15 cellular contexts compared by ENCODE assay signal in the genomic region with DNA sequence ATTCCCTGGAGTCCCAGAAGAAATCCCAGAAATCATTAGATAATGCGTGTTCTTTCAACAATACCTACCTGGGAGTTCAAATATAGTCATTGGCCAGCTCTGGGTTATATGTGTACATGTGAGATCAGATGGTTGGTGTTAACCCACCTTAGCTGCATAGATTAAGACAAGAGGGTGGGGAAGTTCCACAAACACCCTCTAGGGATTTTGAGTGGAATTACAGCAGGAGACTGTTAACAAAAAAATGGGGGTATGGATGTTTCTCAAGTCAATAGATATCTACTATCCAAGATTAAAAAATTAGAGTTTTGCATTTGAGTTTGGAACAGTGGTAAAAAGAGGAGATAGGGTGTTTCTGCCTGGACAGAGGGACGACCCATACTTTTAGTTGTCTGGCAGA.
DNase-seq lines count a peak whose midpoint lies in the region; ATAC-seq and TF ChIP-seq lines count a peak whose summit lies in the region.
"Had no signal": no experiment of that assay in that cellular context is flagged by ENCODE, and none has a peak within 500 bp of the region (broad histone marks: within the 10 kb centered on the region; RNA-seq: fewer than 3 reads in every experiment).

No MANE protein-coding gene starts in this region.

- H3K4me1 ChIP-seq in spleen (no peaks in the 10 kb centered on the region), uterus (no peaks in the 10 kb centered on the region)

- CTCF ChIA-PET in WTC11 (lab: Charles Lee) = interaction anchor here (0.6 to 1.1 kb wide), 2 partner anchors 13 to 125 kb away, joined by 3 to 8 read pairs; no protein-coding TSS in a partner anchor

- H3K36me3 Mint-ChIP-seq in WTC11 = no peaks in the 10 kb centered on the region

- no peak overlapping the region for H3K4me3 ChIP-seq in Jurkat, Clone E6-1 (ENCODE audit: low read length)
- H3K4me3 ChIP-seq in spleen (no peak overlapping the region), uterus (no peak overlapping the region)

- H3K36me3 ChIP-seq in spleen (no peaks in the 10 kb centered on the region), uterus (no peaks in the 10 kb centered on the region)

- peak; percentile 11 for DNase-seq in Jurkat, Clone E6-1 (ENCODE audit: low read depth, low spot score)
- DNase-seq in WTC11 (ENCODE audit: low spot score) = no peak
- no peak for DNase-seq in left lobe of liver (ENCODE audit: low spot score)
- no peak for DNase-seq in spleen
- DNase-seq in uterus = no peak
- DNase-seq: activated CD8-positive, alpha-beta memory T cell treated with anti-CD3 and anti-CD28 coated beads, Interleukin-2, amount 50 U/mL, for 48 hours; DMS79 treated with DMSO at 0.1 percent for 48 hours; erythroblast; Karpas-422; left colon; NCI-H774; T1000 had no signal

- no peak overlapping the region for H3K27ac ChIP-seq in C4-2B
- no peak overlapping the region for H3K27ac ChIP-seq in spleen
- H3K27ac ChIP-seq in uterus = no peak overlapping the region

- intact Hi-C loops in spleen (cut with DNase I; ENCODE audit: low total_unique reads) (no loop called here), uterus (cut with DNase I; ENCODE audit: low total_unique reads) (no loop called here)

- H3K27me3 ChIP-seq in spleen (replicated peaks in 1 of 7) = no peaks in the 10 kb centered on the region
- no peaks in the 10 kb centered on the region for H3K27me3 ChIP-seq in uterus

- TF ChIP-seq POLR2A in spleen (IDR thresholded peaks at IDR 0.05) (no peak), uterus (IDR thresholded peaks at IDR 0.05) (no peak)

- peak; percentile 78 for ATAC-seq in WTC11
- peak; percentile 50 for ATAC-seq in left lobe of liver
- ATAC-seq in HG02885 (IDR thresholded peaks at IDR 0.05; ENCODE audit: poor library complexity, unreplicated experiment) = no peak
- no peak for ATAC-seq in HG02571 (IDR thresholded peaks at IDR 0.05; ENCODE audit: unreplicated experiment)
- ATAC-seq: left colon had no signal

- H3K4me3 Mint-ChIP-seq in WTC11 = no peak overlapping the region

- POLR2A ChIA-PET in WTC11 (lab: Charles Lee) = no interaction called here

- H3K9me3 Mint-ChIP-seq in WTC11 = no peaks in the 10 kb centered on the region

- 56 to 66% (median 58%) methylated on average over 2 of the region's 2 CpGs for WGBS in spleen, 5 donors

- H3K9me3 ChIP-seq in spleen (peaks cover 0 to 14% (median 0%) of the 10 kb centered on the region in 8 donors), uterus (no peaks in the 10 kb centered on the region)

- H3K4me1 Mint-ChIP-seq in WTC11 = no peaks in the 10 kb centered on the region

- H3K27me3 Mint-ChIP-seq in WTC11 (ENCODE audit: low read depth) = no peaks in the 10 kb centered on the region

- no peak overlapping the region for H3K27ac Mint-ChIP-seq in WTC11

- TF ChIP-seq CTCF in C4-2B (conservative IDR thresholded peaks at IDR 0.05) (peak; percentile 56), WTC11 (IDR thresholded peaks at IDR 0.05) (no peak), spleen (IDR thresholded peaks at IDR 0.05 in 8 of 11, conservative IDR thresholded peaks at IDR 0.05 in 3 of 11) (no peak), uterus (IDR thresholded peaks at IDR 0.05) (no peak)

TF ChIP-seq in WTC11, 78 proteins besides CTCF, POLR2A, EP300 and RAD21 (continues in another document):
- no peak for TF ChIP-seq CDX4 (CRISPR knock-in tag; IDR thresholded peaks at IDR 0.05; ENCODE audit: borderline replicate concordance)
- TF ChIP-seq, protein P1, sequence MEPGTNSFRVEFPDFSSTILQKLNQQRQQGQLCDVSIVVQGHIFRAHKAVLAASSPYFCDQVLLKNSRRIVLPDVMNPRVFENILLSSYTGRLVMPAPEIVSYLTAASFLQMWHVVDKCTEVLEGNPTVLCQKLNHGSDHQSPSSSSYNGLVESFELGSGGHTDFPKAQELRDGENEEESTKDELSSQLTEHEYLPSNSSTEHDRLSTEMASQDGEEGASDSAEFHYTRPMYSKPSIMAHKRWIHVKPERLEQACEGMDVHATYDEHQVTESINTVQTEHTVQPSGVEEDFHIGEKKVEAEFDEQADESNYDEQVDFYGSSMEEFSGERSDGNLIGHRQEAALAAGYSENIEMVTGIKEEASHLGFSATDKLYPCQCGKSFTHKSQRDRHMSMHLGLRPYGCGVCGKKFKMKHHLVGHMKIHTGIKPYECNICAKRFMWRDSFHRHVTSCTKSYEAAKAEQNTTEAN (CRISPR knock-in tag; IDR thresholded peaks at IDR 0.05) = no peak
- no peak for TF ChIP-seq E2F1 (CRISPR knock-in tag; IDR thresholded peaks at IDR 0.05)
- no peak for TF ChIP-seq SMAD4 (CRISPR knock-in tag; IDR thresholded peaks at IDR 0.05)
- no peak for TF ChIP-seq TCF7 (CRISPR knock-in tag; IDR thresholded peaks at IDR 0.05; ENCODE audit: low read depth)
- TF ChIP-seq ZNF671 (CRISPR knock-in tag; IDR thresholded peaks at IDR 0.05) = no peak
- TF ChIP-seq, protein P2, sequence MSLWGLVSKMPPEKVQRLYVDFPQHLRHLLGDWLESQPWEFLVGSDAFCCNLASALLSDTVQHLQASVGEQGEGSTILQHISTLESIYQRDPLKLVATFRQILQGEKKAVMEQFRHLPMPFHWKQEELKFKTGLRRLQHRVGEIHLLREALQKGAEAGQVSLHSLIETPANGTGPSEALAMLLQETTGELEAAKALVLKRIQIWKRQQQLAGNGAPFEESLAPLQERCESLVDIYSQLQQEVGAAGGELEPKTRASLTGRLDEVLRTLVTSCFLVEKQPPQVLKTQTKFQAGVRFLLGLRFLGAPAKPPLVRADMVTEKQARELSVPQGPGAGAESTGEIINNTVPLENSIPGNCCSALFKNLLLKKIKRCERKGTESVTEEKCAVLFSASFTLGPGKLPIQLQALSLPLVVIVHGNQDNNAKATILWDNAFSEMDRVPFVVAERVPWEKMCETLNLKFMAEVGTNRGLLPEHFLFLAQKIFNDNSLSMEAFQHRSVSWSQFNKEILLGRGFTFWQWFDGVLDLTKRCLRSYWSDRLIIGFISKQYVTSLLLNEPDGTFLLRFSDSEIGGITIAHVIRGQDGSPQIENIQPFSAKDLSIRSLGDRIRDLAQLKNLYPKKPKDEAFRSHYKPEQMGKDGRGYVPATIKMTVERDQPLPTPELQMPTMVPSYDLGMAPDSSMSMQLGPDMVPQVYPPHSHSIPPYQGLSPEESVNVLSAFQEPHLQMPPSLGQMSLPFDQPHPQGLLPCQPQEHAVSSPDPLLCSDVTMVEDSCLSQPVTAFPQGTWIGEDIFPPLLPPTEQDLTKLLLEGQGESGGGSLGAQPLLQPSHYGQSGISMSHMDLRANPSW (CRISPR knock-in tag; conservative IDR thresholded peaks at IDR 0.05; ENCODE audit: low read depth) = no peak
- no peak for TF ChIP-seq ATF6 (CRISPR knock-in tag; IDR thresholded peaks at IDR 0.05)
- no peak for TF ChIP-seq USF2 (CRISPR knock-in tag; IDR thresholded peaks at IDR 0.05)
- no peak for TF ChIP-seq ZNF219 (CRISPR knock-in tag; IDR thresholded peaks at IDR 0.05; ENCODE audit: borderline replicate concordance)

Comparison
In these comparisons a context has a peak if more than half of its experiments do, and no peak if none do; other contexts are left out.
1. ATAC-seq: peak in WTC11 (single experiment) and left lobe of liver (single experiment); none in HG02885 (single experiment) and HG02571 (single experiment).